In genomic region chr12:63815482-63815852, GRCh38 we compare ENCODE assay signal across 25 cellular contexts. TPM values are rescaled to one million over a fixed set of nuclear protein-coding genes. Genes with fewer than 3 reads are reported as not detected.
DNase-seq lines count a peak whose midpoint lies in the region; ATAC-seq and TF ChIP-seq lines count a peak whose summit lies in the region.
"Had no signal": no experiment of that assay in that cellular context is flagged by ENCODE, and none has a peak within 500 bp of the region (broad histone marks: within the 10 kb centered on the region; RNA-seq: fewer than 3 reads in every experiment).

No MANE protein-coding gene starts in this region.

- no peak overlapping the region for H3K27ac ChIP-seq in lower lobe of right lung
- H3K27ac ChIP-seq: BLaER1 treated with 17β-estradiol and CSF1 and Interleukin-3, amounts not matched to agents 10 nM and 100 nM; breast epithelium; parathyroid adenoma; tibial nerve had no signal

- H3K4me3 ChIP-seq in lower lobe of right lung, result no peak overlapping the region
- H3K4me3 ChIP-seq: BLaER1 treated with 17β-estradiol and CSF1 and Interleukin-3, amounts not matched to agents 10 nM and 100 nM; breast epithelium; smooth muscle cell; tibial nerve had no signal

- H3K9me3 ChIP-seq in lower lobe of right lung, result no peaks in the 10 kb centered on the region
- H3K9me3 ChIP-seq: breast epithelium, SK-N-SH had no signal

- H3K27ac Mint-ChIP-seq in stimulated activated naive CD8-positive, alpha-beta T cell treated with anti-CD3 and anti-CD28 coated beads, Interleukin-15, Interleukin-2, amounts not matched to agents 100 ng/mL and 50 ng/mL, for 24 hours, result peak overlapping the region; percentile 38
- H3K27ac Mint-ChIP-seq in activated T-helper 1 cell treated with anti-CD3 and anti-CD28 coated beads, Interleukin-12 subunit alpha, Interleukin-12 subunit beta, Interleukin-2, Interleukin-4 antibody, amounts not matched to agents 30 ng/mL and 10 ng/mL and 1 ng/mL, durations not matched to agents 14 hours and 24 hours and 36 hours, result peak overlapping the region; percentile 42
- H3K27ac Mint-ChIP-seq: activated naive CD4-positive, alpha-beta T cell treated with anti-CD3 and anti-CD28 coated beads, Interleukin-2, amount 10 ng/mL, durations not matched to agents 7 days and 5 days had no signal

- TF ChIP-seq CTCF in lower lobe of right lung (IDR thresholded peaks at IDR 0.05), result no peak

- H3K36me3 ChIP-seq in lower lobe of right lung, result no peaks in the 10 kb centered on the region
- H3K36me3 ChIP-seq: BLaER1 treated with 17β-estradiol and CSF1 and Interleukin-3, amounts not matched to agents 10 nM and 100 nM; breast epithelium; tibial nerve had no signal

- intact Hi-C loops in activated T-helper 1 cell treated with anti-CD3 and anti-CD28 coated beads, Interleukin-12 subunit alpha, Interleukin-12 subunit beta, Interleukin-2, Interleukin-4 antibody, amounts not matched to agents 30 ng/mL and 10 ng/mL and 1 ng/mL, durations not matched to agents 14 hours and 24 hours and 36 hours (cut with micrococcal nuclease), result loop anchor here (2.0 kb wide), 1 partner anchor 35 kb away; no protein-coding TSS in a partner anchor
- intact Hi-C loops in lower lobe of right lung (cut with DNase I), result no loop called here

- no peaks in the 10 kb centered on the region for H3K4me1 ChIP-seq in lower lobe of right lung
- H3K4me1 ChIP-seq: breast epithelium, parathyroid adenoma, tibial nerve had no signal

- H3K27me3 ChIP-seq in lower lobe of right lung (ENCODE audit: low read depth), result no peaks in the 10 kb centered on the region
- H3K27me3 ChIP-seq: BLaER1 treated with 17β-estradiol and CSF1 and Interleukin-3, amounts not matched to agents 10 nM and 100 nM; breast epithelium; tibial nerve had no signal

- no peaks in the 10 kb centered on the region for H3K36me3 Mint-ChIP-seq in stimulated activated naive CD8-positive, alpha-beta T cell treated with anti-CD3 and anti-CD28 coated beads, Interleukin-15, Interleukin-2, amounts not matched to agents 100 ng/mL and 50 ng/mL, for 24 hours (ENCODE audit: low read depth)
- H3K36me3 Mint-ChIP-seq in activated T-helper 1 cell treated with anti-CD3 and anti-CD28 coated beads, Interleukin-12 subunit alpha, Interleukin-12 subunit beta, Interleukin-2, Interleukin-4 antibody, amounts not matched to agents 30 ng/mL and 10 ng/mL and 1 ng/mL, durations not matched to agents 14 hours and 24 hours and 36 hours (ENCODE audit: low read depth), result peaks cover 4% of the 10 kb centered on the region
- H3K36me3 Mint-ChIP-seq: activated naive CD4-positive, alpha-beta T cell treated with anti-CD3 and anti-CD28 coated beads, Interleukin-2, amount 10 ng/mL, durations not matched to agents 7 days and 5 days; memory B cell had no signal

- H3K4me1 Mint-ChIP-seq in stimulated activated naive CD8-positive, alpha-beta T cell treated with anti-CD3 and anti-CD28 coated beads, Interleukin-15, Interleukin-2, amounts not matched to agents 100 ng/mL and 50 ng/mL, for 24 hours (ENCODE audit: low read depth), result peaks cover 34% of the 10 kb centered on the region
- peaks cover 34% of the 10 kb centered on the region for H3K4me1 Mint-ChIP-seq in activated T-helper 1 cell treated with anti-CD3 and anti-CD28 coated beads, Interleukin-12 subunit alpha, Interleukin-12 subunit beta, Interleukin-2, Interleukin-4 antibody, amounts not matched to agents 30 ng/mL and 10 ng/mL and 1 ng/mL, durations not matched to agents 14 hours and 24 hours and 36 hours (ENCODE audit: low read depth)

- no peak overlapping the region for H3K4me3 Mint-ChIP-seq in stimulated activated naive CD8-positive, alpha-beta T cell treated with anti-CD3 and anti-CD28 coated beads, Interleukin-15, Interleukin-2, amounts not matched to agents 100 ng/mL and 50 ng/mL, for 24 hours
- peak overlapping the region; percentile 40 for H3K4me3 Mint-ChIP-seq in activated T-helper 1 cell treated with anti-CD3 and anti-CD28 coated beads, Interleukin-12 subunit alpha, Interleukin-12 subunit beta, Interleukin-2, Interleukin-4 antibody, amounts not matched to agents 30 ng/mL and 10 ng/mL and 1 ng/mL, durations not matched to agents 14 hours and 24 hours and 36 hours
- H3K4me3 Mint-ChIP-seq: activated naive CD4-positive, alpha-beta T cell treated with anti-CD3 and anti-CD28 coated beads, Interleukin-2, amount 10 ng/mL, durations not matched to agents 7 days and 5 days; immature natural killer cell; memory B cell had no signal

- peaks cover 7% of the 10 kb centered on the region for H3K9me3 Mint-ChIP-seq in stimulated activated naive CD8-positive, alpha-beta T cell treated with anti-CD3 and anti-CD28 coated beads, Interleukin-15, Interleukin-2, amounts not matched to agents 100 ng/mL and 50 ng/mL, for 24 hours
- H3K9me3 Mint-ChIP-seq in activated T-helper 1 cell treated with anti-CD3 and anti-CD28 coated beads, Interleukin-12 subunit alpha, Interleukin-12 subunit beta, Interleukin-2, Interleukin-4 antibody, amounts not matched to agents 30 ng/mL and 10 ng/mL and 1 ng/mL, durations not matched to agents 14 hours and 24 hours and 36 hours, result peaks cover 30% of the 10 kb centered on the region
- H3K9me3 Mint-ChIP-seq: activated naive CD4-positive, alpha-beta T cell treated with anti-CD3 and anti-CD28 coated beads, Interleukin-2, amount 10 ng/mL, durations not matched to agents 7 days and 5 days had no signal

- ATAC-seq in stimulated activated naive CD8-positive, alpha-beta T cell treated with anti-CD3 and anti-CD28 coated beads, Interleukin-15, Interleukin-2, amounts not matched to agents 100 U/mL and 50 U/mL, for 24 hours, result no peak
- peak; percentile 28 for ATAC-seq in left lobe of liver
- no peak for ATAC-seq in lower lobe of right lung
- ATAC-seq: left cardiac atrium, Right ventricle myocardium inferior had no signal

- H3K27me3 Mint-ChIP-seq in stimulated activated naive CD8-positive, alpha-beta T cell treated with anti-CD3 and anti-CD28 coated beads, Interleukin-15, Interleukin-2, amounts not matched to agents 100 ng/mL and 50 ng/mL, for 24 hours, result peaks cover 13% of the 10 kb centered on the region
- no peaks in the 10 kb centered on the region for H3K27me3 Mint-ChIP-seq in activated T-helper 1 cell treated with anti-CD3 and anti-CD28 coated beads, Interleukin-12 subunit alpha, Interleukin-12 subunit beta, Interleukin-2, Interleukin-4 antibody, amounts not matched to agents 30 ng/mL and 10 ng/mL and 1 ng/mL, durations not matched to agents 14 hours and 24 hours and 36 hours (ENCODE audit: insufficient read depth)
- H3K27me3 Mint-ChIP-seq: activated naive CD4-positive, alpha-beta T cell treated with anti-CD3 and anti-CD28 coated beads, Interleukin-2, amount 10 ng/mL, durations not matched to agents 7 days and 5 days had no signal

- DNase-seq in stimulated activated naive CD8-positive, alpha-beta T cell treated with anti-CD3 and anti-CD28 coated beads, Interleukin-15, Interleukin-2, amounts not matched to agents 100 U/mL and 50 U/mL, for 24 hours, result no peak
- no peak for DNase-seq in activated T-helper 1 cell treated with anti-CD3 and anti-CD28 coated beads, Interleukin-12 subunit alpha, Interleukin-12 subunit beta, Interleukin-2, Interleukin-4 antibody, amounts not matched to agents 30 ng/mL and 10 ng/mL and 1 ng/mL, durations not matched to agents 14 hours and 24 hours and 36 hours (ENCODE audit: low spot score)
- DNase-seq in left lobe of liver (ENCODE audit: low spot score) (no peak), T1000 (lab: John Stamatoyannopoulos, UW) (no peak), lower lobe of right lung (no peak)
- DNase-seq in stimulated activated naive CD4-positive, alpha-beta T cell treated with Interleukin-2 at 50 U/mL for 16 hours (lab: John Stamatoyannopoulos, UW), result no peak
- DNase-seq: activated naive CD4-positive, alpha-beta T cell treated with anti-CD3 and anti-CD28 coated beads, Interleukin-2, amount 10 ng/mL, durations not matched to agents 7 days and 5 days; activated T-cell treated with anti-CD3 and anti-CD28 coated beads, Interleukin-2, amount 50 U/mL, for 4 hours; amygdala; COR-L47; hippocampal formation; immature natural killer cell; left cardiac atrium; MV-4-11; NCI-H1436 treated with DMSO at 0.1 percent for 48 hours; NCI-H69; SK-N-SH had no signal

RNA-seq across cellular contexts. Expression of gene SRGAP1, which starts 29.0 kb away (rescaled TPM):
- 0.03 and 0.05 TPM in 2 replicates for total RNA-seq in activated T-helper 1 cell treated with anti-CD3 and anti-CD28 coated beads, Interleukin-12 subunit alpha, Interleukin-12 subunit beta, Interleukin-2, Interleukin-4 antibody, amounts not matched to agents 30 ng/mL and 10 ng/mL and 1 ng/mL, durations not matched to agents 14 hours and 24 hours and 36 hours
- total RNA-seq in left lobe of liver (1.1 TPM), lower lobe of right lung (6.7 TPM)

RNA-seq across cellular contexts. Expression of gene RXYLT1, which starts 35.8 kb away (rescaled TPM):
- 26.5 and 27.3 TPM in 2 replicates for total RNA-seq in activated T-helper 1 cell treated with anti-CD3 and anti-CD28 coated beads, Interleukin-12 subunit alpha, Interleukin-12 subunit beta, Interleukin-2, Interleukin-4 antibody, amounts not matched to agents 30 ng/mL and 10 ng/mL and 1 ng/mL, durations not matched to agents 14 hours and 24 hours and 36 hours
- 9.8 TPM for total RNA-seq in left lobe of liver
- total RNA-seq in lower lobe of right lung, result 14.5 TPM
